In the genomic region with DNA sequence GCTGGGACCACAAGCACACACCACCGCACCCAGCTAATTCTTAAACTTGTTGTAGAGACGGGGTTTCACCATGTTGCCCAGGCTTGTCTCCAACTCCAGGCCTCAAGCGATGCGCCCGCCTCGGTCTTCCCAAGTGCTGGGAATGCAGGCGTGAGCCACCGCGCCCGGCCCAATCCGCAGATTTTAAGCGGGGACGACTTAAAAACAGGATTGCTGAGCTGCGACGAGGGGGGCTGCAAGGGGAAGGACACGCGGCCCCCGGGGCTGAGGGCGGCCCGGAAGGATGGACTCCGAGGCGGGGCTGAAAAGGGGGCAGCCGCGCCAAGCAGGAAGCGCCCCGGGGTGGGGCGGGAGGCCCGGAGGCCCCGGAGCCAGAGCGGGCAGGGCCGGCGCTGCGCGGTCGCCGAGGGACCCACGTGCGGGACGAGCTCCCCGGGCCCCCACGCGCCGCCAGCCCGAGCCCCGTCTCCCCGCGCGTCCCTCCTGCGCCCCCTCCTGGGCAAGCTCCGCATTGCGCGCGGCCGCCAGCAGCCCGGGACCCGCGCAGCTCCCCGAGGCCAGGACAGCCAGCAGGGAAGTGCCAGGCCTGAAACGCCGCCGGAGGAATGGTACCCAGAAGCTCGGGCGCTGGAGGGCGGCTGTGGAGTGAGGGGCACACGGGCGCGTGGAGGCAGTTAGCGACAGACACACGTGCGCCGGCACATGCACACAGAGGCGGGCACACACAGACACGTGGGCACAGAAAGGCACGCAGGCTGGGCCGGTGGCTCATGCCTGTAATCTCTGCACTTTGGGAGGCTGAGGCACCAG, we compare ENCODE assay signal across 8 cellular contexts.
DNase-seq lines count a peak whose midpoint lies in the region; ATAC-seq and TF ChIP-seq lines count a peak whose summit lies in the region.

No MANE protein-coding gene starts in this region.

- H3K4me3 ChIP-seq in foreskin fibroblast (ENCODE audit: low read depth in 1 of 2, low read length in 2 of 2) (peak overlapping the region; percentile 24 to 35), subcutaneous abdominal adipose tissue (ENCODE audit: low read depth in 1 of 5, low read length in 5 of 5) (peak overlapping the region in 4 of 5 donors; percentile 11 to 31 (median 26))

- no peaks in the 10 kb centered on the region for H3K36me3 ChIP-seq in subcutaneous abdominal adipose tissue (ENCODE audit: control insufficient read depth in 5 of 5, insufficient read depth in 5 of 5, low read length in 5 of 5)

- DNase-seq in AML-193 (lab: John Stamatoyannopoulos, UW) (peak; percentile 24 to 41), RKO (ENCODE audit: low spot score) (peak; percentile 64), foreskin fibroblast (peak; percentile 22 to 77), nucleus accumbens (lab: John Stamatoyannopoulos, UW) (peak in 48 of 56 donors; percentile 12 to 82 (median 47))
- peak; percentile 73 for DNase-seq in activated T-helper 9 cell treated with anti-CD3 and anti-CD28 coated beads, Interleukin-2, amount 50 U/mL, for 16 hours (ENCODE audit: low read depth)

- peak; percentile 48 for ATAC-seq in GM21576 (IDR thresholded peaks at IDR 0.05; ENCODE audit: unreplicated experiment)
- no peak for ATAC-seq in GM19463 (IDR thresholded peaks at IDR 0.05; ENCODE audit: unreplicated experiment)

- H3K9ac ChIP-seq in subcutaneous abdominal adipose tissue (ENCODE audit: low read length in 5 of 5), result no peak overlapping the region

- H3K27me3 ChIP-seq in subcutaneous abdominal adipose tissue (ENCODE audit: control insufficient read depth in 5 of 5, insufficient read depth in 4 of 5, low read length in 5 of 5), result peaks cover 25 to 45% (median 39%) of the 10 kb centered on the region in 5 donors

- peak; percentile 51 for TF ChIP-seq CTCF in foreskin fibroblast (IDR thresholded peaks at IDR 0.05; ENCODE audit: low read depth, low read length)

- H3K4me1 ChIP-seq in subcutaneous abdominal adipose tissue (ENCODE audit: control insufficient read depth in 5 of 5, insufficient read depth in 5 of 5, low read length in 5 of 5), result peaks cover 2 to 29% (median 22%) of the 10 kb centered on the region in 5 donors

- H3K9me3 ChIP-seq in subcutaneous abdominal adipose tissue (ENCODE audit: control insufficient read depth in 5 of 5, low read length in 5 of 5), result no peaks in the 10 kb centered on the region

- H3K27ac ChIP-seq in subcutaneous abdominal adipose tissue (ENCODE audit: low read depth, low read length), result no peak overlapping the region
